Comparison of ENCODE assay signal across 8 cellular contexts in genomic region chr1:175376194-175376593, GRCh38.
DNase-seq lines count a peak whose midpoint lies in the region; ATAC-seq, FAIRE-seq and TF ChIP-seq lines count a peak whose summit lies in the region.
"Had no signal": no experiment of that assay in that cellular context is flagged by ENCODE, and none has a peak within 500 bp of the region (broad histone marks: within the 10 kb centered on the region; RNA-seq: fewer than 3 reads in every experiment).

No MANE protein-coding gene starts in this region.

- CTCF ChIA-PET in HEK293T (lab: Yijun Ruan, JAX) = no interaction called here

- peaks cover 0 to 5% (median 0%) of the 10 kb centered on the region in 4 donors for H3K4me1 Mint-ChIP-seq in naive thymus-derived CD8-positive, alpha-beta T cell
- no peaks in the 10 kb centered on the region for H3K4me1 Mint-ChIP-seq in activated T-helper 17 cell treated with anti-CD3 and anti-CD28 coated beads, Interleukin-2, amount 50 U/mL, for 72 hours

- no peak for ATAC-seq in naive thymus-derived CD8-positive, alpha-beta T cell
- no peak for ATAC-seq in activated T-helper 17 cell treated with anti-CD3 and anti-CD28 coated beads, Interleukin-2, amount 50 U/mL, for 72 hours (replicated peaks)

- peaks cover 4 to 37% (median 22%) of the 10 kb centered on the region in 5 donors for H3K27me3 Mint-ChIP-seq in naive thymus-derived CD8-positive, alpha-beta T cell
- peaks cover 19% of the 10 kb centered on the region for H3K27me3 Mint-ChIP-seq in activated T-helper 17 cell treated with anti-CD3 and anti-CD28 coated beads, Interleukin-2, amount 50 U/mL, for 72 hours

- no peak overlapping the region for H3K4me3 Mint-ChIP-seq in naive thymus-derived CD8-positive, alpha-beta T cell
- H3K4me3 Mint-ChIP-seq in activated T-helper 17 cell treated with anti-CD3 and anti-CD28 coated beads, Interleukin-2, amount 50 U/mL, for 72 hours = no peak overlapping the region

- no peaks in the 10 kb centered on the region for H3K9me3 Mint-ChIP-seq in naive thymus-derived CD8-positive, alpha-beta T cell
- H3K9me3 Mint-ChIP-seq in activated T-helper 17 cell treated with anti-CD3 and anti-CD28 coated beads, Interleukin-2, amount 50 U/mL, for 72 hours = no peaks in the 10 kb centered on the region

- H3K4me1 ChIP-seq in liver (ENCODE audit: control insufficient read depth in 4 of 4, insufficient read depth in 4 of 4, low read length in 3 of 4) = no peaks in the 10 kb centered on the region

- no peak for FAIRE-seq in frontal cortex (lab: Jason Lieb, UNC)
- FAIRE-seq: colon had no signal

- H3K36me3 Mint-ChIP-seq in naive thymus-derived CD8-positive, alpha-beta T cell = no peaks in the 10 kb centered on the region
- no peaks in the 10 kb centered on the region for H3K36me3 Mint-ChIP-seq in activated T-helper 17 cell treated with anti-CD3 and anti-CD28 coated beads, Interleukin-2, amount 50 U/mL, for 72 hours (ENCODE audit: low read depth)

- no peak overlapping the region for H3K27ac Mint-ChIP-seq in naive thymus-derived CD8-positive, alpha-beta T cell
- H3K27ac Mint-ChIP-seq in activated T-helper 17 cell treated with anti-CD3 and anti-CD28 coated beads, Interleukin-2, amount 50 U/mL, for 72 hours = no peak overlapping the region

- peak; percentile 47 to 68 for TF ChIP-seq RAD21 in liver (IDR thresholded peaks at IDR 0.05)

- POLR2A ChIA-PET in HEK293T (lab: Yijun Ruan, JAX) = no interaction called here
- POLR2A ChIA-PET in naive thymus-derived CD8-positive, alpha-beta T cell (lab: Charles Lee) = no interaction called here

- no peak overlapping the region for H3K4me3 ChIP-seq in liver (ENCODE audit: low read depth in 1 of 3, low read length in 3 of 3)

- no peaks in the 10 kb centered on the region for H3K9me3 ChIP-seq in liver (ENCODE audit: control insufficient read depth in 4 of 4, low read length in 3 of 4)

- no peak overlapping the region for H3K27ac ChIP-seq in liver (ENCODE audit: low read depth in 1 of 2, low read length in 2 of 2)

- no peaks in the 10 kb centered on the region for H3K27me3 ChIP-seq in liver (ENCODE audit: control insufficient read depth in 4 of 4, insufficient read depth in 4 of 4, low read length in 3 of 4)

- H3K9ac ChIP-seq in liver (ENCODE audit: low read depth in 1 of 2, low read length in 2 of 2) = no peak overlapping the region

- WGBS in liver = 63% methylated on average over 3 of the region's 3 CpGs

- no peaks in the 10 kb centered on the region for H3K36me3 ChIP-seq in liver (ENCODE audit: control insufficient read depth in 4 of 4, insufficient read depth in 3 of 4, low read depth in 1 of 4, low read length in 3 of 4)

- TF ChIP-seq CTCF in GM12872 (IDR thresholded peaks at IDR 0.05; ENCODE audit: insufficient read depth, low read depth, low read length) = peak; percentile 62; the same call in 2 of the 3 replicates
- peak; percentile 7 for TF ChIP-seq CTCF in liver (IDR thresholded peaks at IDR 0.05; ENCODE audit: low read depth, low read length, missing input control)

- DNase-seq in HEK293T (ENCODE audit: extremely low spot score) (peak; percentile 31), SW480 (ENCODE audit: low spot score) (peak; percentile 26), frontal cortex (ENCODE audit: low spot score in 2 of 2) (no peak)
- no peak for DNase-seq in naive thymus-derived CD8-positive, alpha-beta T cell

TF ChIP-seq in HEK293T, 16 proteins besides CTCF, POLR2A, EP300 and RAD21:
- no peak for TF ChIP-seq FOXM1 (IDR thresholded peaks at IDR 0.05; ENCODE audit: borderline replicate concordance)
- no peak for TF ChIP-seq NFRKB (IDR thresholded peaks at IDR 0.05)
- TF ChIP-seq L3MBTL2 (conservative IDR thresholded peaks at IDR 0.05) = no peak
- TF ChIP-seq SUZ12 (IDR thresholded peaks at IDR 0.05) = no peak
- TF ChIP-seq FOXK2 (IDR thresholded peaks at IDR 0.05) = no peak
- TF ChIP-seq, protein P1, sequence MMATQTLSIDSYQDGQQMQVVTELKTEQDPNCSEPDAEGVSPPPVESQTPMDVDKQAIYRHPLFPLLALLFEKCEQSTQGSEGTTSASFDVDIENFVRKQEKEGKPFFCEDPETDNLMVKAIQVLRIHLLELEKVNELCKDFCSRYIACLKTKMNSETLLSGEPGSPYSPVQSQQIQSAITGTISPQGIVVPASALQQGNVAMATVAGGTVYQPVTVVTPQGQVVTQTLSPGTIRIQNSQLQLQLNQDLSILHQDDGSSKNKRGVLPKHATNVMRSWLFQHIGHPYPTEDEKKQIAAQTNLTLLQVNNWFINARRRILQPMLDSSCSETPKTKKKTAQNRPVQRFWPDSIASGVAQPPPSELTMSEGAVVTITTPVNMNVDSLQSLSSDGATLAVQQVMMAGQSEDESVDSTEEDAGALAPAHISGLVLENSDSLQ (IDR thresholded peaks at IDR 0.05) = no peak
- no peak for TF ChIP-seq FOXA1 (IDR thresholded peaks at IDR 0.05)
- no peak for TF ChIP-seq CTBP1 (IDR thresholded peaks at IDR 0.05; ENCODE audit: borderline replicate concordance)
- TF ChIP-seq ELF4 (IDR thresholded peaks at IDR 0.05) = no peak
- TF ChIP-seq TARDBP (IDR thresholded peaks at IDR 0.05) = no peak
- no peak for TF ChIP-seq ARNT (IDR thresholded peaks at IDR 0.05)
- no peak for TF ChIP-seq ZNF384 (IDR thresholded peaks at IDR 0.05)
- TF ChIP-seq BHLHE40 (IDR thresholded peaks at IDR 0.05; ENCODE audit: borderline replicate concordance) = no peak
- TF ChIP-seq HDGF (IDR thresholded peaks at IDR 0.05; ENCODE audit: borderline replicate concordance) = no peak
- no peak for TF ChIP-seq LEF1 (IDR thresholded peaks at IDR 0.05; ENCODE audit: borderline replicate concordance)
- no peak for TF ChIP-seq SP1 (IDR thresholded peaks at IDR 0.05)
TF ChIP-seq in HEK293T: peak in this region for 0.

TF ChIP-seq in liver, 16 proteins besides CTCF, POLR2A, EP300 and RAD21:
- TF ChIP-seq, protein P2, sequence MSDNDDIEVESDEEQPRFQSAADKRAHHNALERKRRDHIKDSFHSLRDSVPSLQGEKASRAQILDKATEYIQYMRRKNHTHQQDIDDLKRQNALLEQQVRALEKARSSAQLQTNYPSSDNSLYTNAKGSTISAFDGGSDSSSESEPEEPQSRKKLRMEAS (IDR thresholded peaks at IDR 0.05) = no peak
- TF ChIP-seq EGR1 (IDR thresholded peaks at IDR 0.05; ENCODE audit: low read depth in 2 of 2) (no peak), HNF4G (IDR thresholded peaks at IDR 0.05) (no peak), HNF4A (conservative IDR thresholded peaks at IDR 0.05) (no peak), JUND (IDR thresholded peaks at IDR 0.05) (no peak), FOXA2 (IDR thresholded peaks at IDR 0.05) (no peak), GABPA (IDR thresholded peaks at IDR 0.05 in 1 of 2, conservative IDR thresholded peaks at IDR 0.05 in 1 of 2) (no peak), NR2F2 (IDR thresholded peaks at IDR 0.05) (no peak), RXRA (IDR thresholded peaks at IDR 0.05) (no peak), FOXA1 (IDR thresholded peaks at IDR 0.05) (no peak), YY1 (IDR thresholded peaks at IDR 0.05) (no peak), SP1 (IDR thresholded peaks at IDR 0.05) (no peak), TAF1 (conservative IDR thresholded peaks at IDR 0.05) (no peak)
- TF ChIP-seq, protein P3, sequence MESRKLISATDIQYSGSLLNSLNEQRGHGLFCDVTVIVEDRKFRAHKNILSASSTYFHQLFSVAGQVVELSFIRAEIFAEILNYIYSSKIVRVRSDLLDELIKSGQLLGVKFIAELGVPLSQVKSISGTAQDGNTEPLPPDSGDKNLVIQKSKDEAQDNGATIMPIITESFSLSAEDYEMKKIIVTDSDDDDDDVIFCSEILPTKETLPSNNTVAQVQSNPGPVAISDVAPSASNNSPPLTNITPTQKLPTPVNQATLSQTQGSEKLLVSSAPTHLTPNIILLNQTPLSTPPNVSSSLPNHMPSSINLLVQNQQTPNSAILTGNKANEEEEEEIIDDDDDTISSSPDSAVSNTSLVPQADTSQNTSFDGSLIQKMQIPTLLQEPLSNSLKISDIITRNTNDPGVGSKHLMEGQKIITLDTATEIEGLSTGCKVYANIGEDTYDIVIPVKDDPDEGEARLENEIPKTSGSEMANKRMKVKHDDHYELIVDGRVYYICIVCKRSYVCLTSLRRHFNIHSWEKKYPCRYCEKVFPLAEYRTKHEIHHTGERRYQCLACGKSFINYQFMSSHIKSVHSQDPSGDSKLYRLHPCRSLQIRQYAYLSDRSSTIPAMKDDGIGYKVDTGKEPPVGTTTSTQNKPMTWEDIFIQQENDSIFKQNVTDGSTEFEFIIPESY (IDR thresholded peaks at IDR 0.05) = no peak
- TF ChIP-seq, protein P4, sequence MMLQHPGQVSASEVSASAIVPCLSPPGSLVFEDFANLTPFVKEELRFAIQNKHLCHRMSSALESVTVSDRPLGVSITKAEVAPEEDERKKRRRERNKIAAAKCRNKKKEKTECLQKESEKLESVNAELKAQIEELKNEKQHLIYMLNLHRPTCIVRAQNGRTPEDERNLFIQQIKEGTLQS (IDR thresholded peaks at IDR 0.05) = no peak
- TF ChIP-seq, protein P5, sequence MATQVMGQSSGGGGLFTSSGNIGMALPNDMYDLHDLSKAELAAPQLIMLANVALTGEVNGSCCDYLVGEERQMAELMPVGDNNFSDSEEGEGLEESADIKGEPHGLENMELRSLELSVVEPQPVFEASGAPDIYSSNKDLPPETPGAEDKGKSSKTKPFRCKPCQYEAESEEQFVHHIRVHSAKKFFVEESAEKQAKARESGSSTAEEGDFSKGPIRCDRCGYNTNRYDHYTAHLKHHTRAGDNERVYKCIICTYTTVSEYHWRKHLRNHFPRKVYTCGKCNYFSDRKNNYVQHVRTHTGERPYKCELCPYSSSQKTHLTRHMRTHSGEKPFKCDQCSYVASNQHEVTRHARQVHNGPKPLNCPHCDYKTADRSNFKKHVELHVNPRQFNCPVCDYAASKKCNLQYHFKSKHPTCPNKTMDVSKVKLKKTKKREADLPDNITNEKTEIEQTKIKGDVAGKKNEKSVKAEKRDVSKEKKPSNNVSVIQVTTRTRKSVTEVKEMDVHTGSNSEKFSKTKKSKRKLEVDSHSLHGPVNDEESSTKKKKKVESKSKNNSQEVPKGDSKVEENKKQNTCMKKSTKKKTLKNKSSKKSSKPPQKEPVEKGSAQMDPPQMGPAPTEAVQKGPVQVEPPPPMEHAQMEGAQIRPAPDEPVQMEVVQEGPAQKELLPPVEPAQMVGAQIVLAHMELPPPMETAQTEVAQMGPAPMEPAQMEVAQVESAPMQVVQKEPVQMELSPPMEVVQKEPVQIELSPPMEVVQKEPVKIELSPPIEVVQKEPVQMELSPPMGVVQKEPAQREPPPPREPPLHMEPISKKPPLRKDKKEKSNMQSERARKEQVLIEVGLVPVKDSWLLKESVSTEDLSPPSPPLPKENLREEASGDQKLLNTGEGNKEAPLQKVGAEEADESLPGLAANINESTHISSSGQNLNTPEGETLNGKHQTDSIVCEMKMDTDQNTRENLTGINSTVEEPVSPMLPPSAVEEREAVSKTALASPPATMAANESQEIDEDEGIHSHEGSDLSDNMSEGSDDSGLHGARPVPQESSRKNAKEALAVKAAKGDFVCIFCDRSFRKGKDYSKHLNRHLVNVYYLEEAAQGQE (IDR thresholded peaks at IDR 0.05) = no peak
TF ChIP-seq in liver: peak in this region for 0.

Comparison
In these comparisons a context has a peak if more than half of its experiments do, and no peak if none do; other contexts are left out.
1. DNase-seq: peak in HEK293T (single experiment) and SW480 (single experiment); none in frontal cortex (0 of 2) and naive thymus-derived CD8-positive, alpha-beta T cell (0 of 10).